ENCODE assay signal across 20 cellular contexts in genomic region chr6:117559299-117559698, GRCh38.
"Had no signal": no experiment of that assay in that cellular context is flagged by ENCODE, and none has a peak within 500 bp of the region (broad histone marks: within the 10 kb centered on the region; RNA-seq: fewer than 3 reads in every experiment).

No MANE protein-coding gene starts in this region.

- ATAC-seq: activated CD8-positive, alpha-beta T cell treated with anti-CD3 and anti-CD28 coated beads, Interleukin-2, amount 10 ng/mL, durations not matched to agents 7 days and 5 days had no signal

- H3K4me3 Mint-ChIP-seq: activated B cell treated with CpG ODN at 0.5 μM for 24 hours; activated CD4-positive, alpha-beta T cell treated with anti-CD3 and anti-CD28 coated beads, Interleukin-2, amount 10 ng/mL, durations not matched to agents 24 days and 14 days; activated CD8-positive, alpha-beta T cell treated with anti-CD3 and anti-CD28 coated beads, Interleukin-2, amount 10 ng/mL, durations not matched to agents 7 days and 5 days; endodermal cell; nephron progenitor cell had no signal

- H3K4me3 ChIP-seq: ascending aorta, dorsolateral prefrontal cortex, gastrocnemius medialis, heart right ventricle, smooth muscle cell, transverse colon had no signal

- H3K27ac Mint-ChIP-seq: activated B cell treated with CpG ODN at 0.5 μM for 24 hours; activated CD4-positive, alpha-beta T cell treated with anti-CD3 and anti-CD28 coated beads, Interleukin-2, amount 10 ng/mL, durations not matched to agents 24 days and 14 days; activated CD8-positive, alpha-beta T cell treated with anti-CD3 and anti-CD28 coated beads, Interleukin-2, amount 10 ng/mL, durations not matched to agents 7 days and 5 days; endodermal cell; nephron progenitor cell had no signal

- H3K4me1 ChIP-seq: ascending aorta had no signal

- H3K9me3 Mint-ChIP-seq: activated B cell treated with CpG ODN at 0.5 μM for 24 hours; activated CD4-positive, alpha-beta T cell treated with anti-CD3 and anti-CD28 coated beads, Interleukin-2, amount 10 ng/mL, durations not matched to agents 24 days and 14 days; endodermal cell; nephron progenitor cell had no signal

- H3K9me3 ChIP-seq: ascending aorta, gastrocnemius medialis, heart right ventricle, transverse colon had no signal

- H3K27ac ChIP-seq: ascending aorta, dorsolateral prefrontal cortex, gastrocnemius medialis, heart right ventricle, transverse colon had no signal

- H3K4me1 Mint-ChIP-seq: activated CD4-positive, alpha-beta T cell treated with anti-CD3 and anti-CD28 coated beads, Interleukin-2, amount 10 ng/mL, durations not matched to agents 24 days and 14 days; endodermal cell had no signal

- DNase-seq: activated B cell treated with CpG ODN at 0.5 μM for 24 hours; activated CD4-positive, alpha-beta T cell treated with anti-CD3 and anti-CD28 coated beads, Interleukin-2, amount 10 ng/mL, durations not matched to agents 24 days and 14 days; activated CD8-positive, alpha-beta memory T cell treated with anti-CD3 and anti-CD28 coated beads, Interleukin-2, amount 50 U/mL, for 4 hours; activated CD8-positive, alpha-beta T cell treated with anti-CD3 and anti-CD28 coated beads, Interleukin-2, amount 10 ng/mL, durations not matched to agents 7 days and 5 days; activated naive CD4-positive, alpha-beta T cell; dorsolateral prefrontal cortex; endodermal cell; gastrocnemius medialis; heart right ventricle; nephron progenitor cell; occipital lobe; right cardiac atrium; stimulated activated CD4-positive, alpha-beta T cell treated with anti-CD3 and anti-CD28 coated beads, Interleukin-4, amount 100 ng/mL, for 4 hours; stimulated activated CD8-positive, alpha-beta memory T cell treated with anti-CD3 and anti-CD28 coated beads, Interleukin-4, amount 100 ng/mL, for 48 hours; stimulated activated naive CD4-positive, alpha-beta T cell treated with Interleukin-2 at 50 U/mL for 16 hours; substantia nigra; T-helper 2 cell; transverse colon had no signal

- H3K27me3 ChIP-seq: ascending aorta, dorsolateral prefrontal cortex, gastrocnemius medialis, heart right ventricle, transverse colon had no signal
